29 cellular contexts compared by ENCODE assay signal in genomic region chr5:176296-176823, GRCh38. TPM values are rescaled to one million over a fixed set of nuclear protein-coding genes. Genes with fewer than 3 reads are reported as not detected.
"Had no signal": no experiment of that assay in that cellular context is flagged by ENCODE, and none has a peak within 500 bp of the region (broad histone marks: within the 10 kb centered on the region; RNA-seq: fewer than 3 reads in every experiment).

No MANE protein-coding gene starts in this region.

- H3K27ac ChIP-seq: body of pancreas, left lung, neural progenitor cell, right lobe of liver, testis, vagina had no signal

- H3K36me3 ChIP-seq: left lung, neural progenitor cell, right lobe of liver, vagina had no signal

- H3K9ac ChIP-seq: neural progenitor cell had no signal

- DNase-seq: activated CD4-positive, alpha-beta memory T cell treated with anti-CD3 and anti-CD28 coated beads, Interleukin-2, amount 10 ng/mL, durations not matched to agents 7 days and 5 days; activated CD4-positive, alpha-beta T cell treated with anti-CD3 and anti-CD28 coated beads, Interleukin-2, amount 10 ng/mL, durations not matched to agents 24 days and 14 days; activated effector memory CD4-positive, alpha-beta T cell treated with Interleukin-2 at 50 U/mL for 16 hours; activated naive CD4-positive, alpha-beta T cell treated with anti-CD3 and anti-CD28 coated beads for 36 hours; activated naive CD8-positive, alpha-beta T cell treated with anti-CD3 and anti-CD28 coated beads, Interleukin-2, amount 10 ng/mL, durations not matched to agents 7 days and 5 days; activated T-cell treated with anti-CD3 and anti-CD28 coated beads, Interleukin-2, amount 50 U/mL, for 72 hours; body of pancreas; effector CD8-positive, alpha-beta T cell; erythroblast; foreskin fibroblast; naive thymus-derived CD8-positive, alpha-beta T cell; small intestine; stimulated activated CD4-positive, alpha-beta T cell treated with anti-CD3 and anti-CD28 coated beads, Interleukin-15, amount 100 ng/mL, for 24 hours; stimulated activated naive B cell treated with anti-CD40 and anti-IgM and Interleukin-4, amounts not matched to agents 10 μg/mL and 1 μg/mL and 100 μg/mL, for 72 hours; T1000; testis had no signal

- H3K4me3 ChIP-seq: body of pancreas, left lung, lung, neural progenitor cell, right lobe of liver, testis, vagina had no signal

- H3K4me1 Mint-ChIP-seq: activated CD4-positive, alpha-beta memory T cell treated with anti-CD3 and anti-CD28 coated beads, Interleukin-2, amount 10 ng/mL, durations not matched to agents 7 days and 5 days; activated CD4-positive, alpha-beta T cell treated with anti-CD3 and anti-CD28 coated beads, Interleukin-2, amount 10 ng/mL, durations not matched to agents 24 days and 14 days; activated naive CD8-positive, alpha-beta T cell treated with anti-CD3 and anti-CD28 coated beads, Interleukin-2, amount 10 ng/mL, durations not matched to agents 7 days and 5 days; naive thymus-derived CD8-positive, alpha-beta T cell had no signal

- H3K4me2 ChIP-seq: neural progenitor cell had no signal

- H3K9me3 ChIP-seq: body of pancreas, left lung, right lobe of liver, testis, vagina had no signal

- H3K4me1 ChIP-seq: body of pancreas, left lung, right lobe of liver, testis, vagina had no signal

- H3K27ac Mint-ChIP-seq: activated CD4-positive, alpha-beta memory T cell treated with anti-CD3 and anti-CD28 coated beads, Interleukin-2, amount 10 ng/mL, durations not matched to agents 7 days and 5 days; activated CD4-positive, alpha-beta T cell treated with anti-CD3 and anti-CD28 coated beads, Interleukin-2, amount 10 ng/mL, durations not matched to agents 24 days and 14 days; activated naive CD4-positive, alpha-beta T cell treated with anti-CD3 and anti-CD28 coated beads for 36 hours; activated naive CD8-positive, alpha-beta T cell treated with anti-CD3 and anti-CD28 coated beads, Interleukin-2, amount 10 ng/mL, durations not matched to agents 7 days and 5 days; activated T-cell treated with anti-CD3 and anti-CD28 coated beads, Interleukin-2, amount 50 U/mL, for 72 hours; dendritic cell treated with granulocyte-macrophage colony-stimulating factor and Interleukin-4, amounts not matched to agents 40 ng/mL and 50 ng/mL, for 4 days; naive thymus-derived CD8-positive, alpha-beta T cell; neural progenitor cell; stimulated activated naive B cell treated with anti-CD40 and anti-IgM and Interleukin-4, amounts not matched to agents 10 μg/mL and 1 μg/mL and 100 μg/mL, for 72 hours; T-helper 1 cell treated with Interleukin-12 subunit alpha and Interleukin-12 subunit beta and Interleukin-4 antibody, amounts not matched to agents 30 μg/mL and 1 μg/mL, for 36 hours; type B pancreatic cell had no signal

- H3K27me3 ChIP-seq: body of pancreas, left lung, neural progenitor cell, right lobe of liver, testis, vagina had no signal

- H3K36me3 Mint-ChIP-seq: activated naive CD8-positive, alpha-beta T cell treated with anti-CD3 and anti-CD28 coated beads, Interleukin-2, amount 10 ng/mL, durations not matched to agents 7 days and 5 days; naive thymus-derived CD8-positive, alpha-beta T cell; stimulated activated naive B cell treated with anti-CD40 and anti-IgM and Interleukin-4, amounts not matched to agents 10 μg/mL and 1 μg/mL and 100 μg/mL, for 72 hours had no signal

- H2AFZ ChIP-seq: neural progenitor cell had no signal

- H3K4me3 Mint-ChIP-seq: activated CD4-positive, alpha-beta memory T cell treated with anti-CD3 and anti-CD28 coated beads, Interleukin-2, amount 10 ng/mL, durations not matched to agents 7 days and 5 days; activated CD4-positive, alpha-beta T cell treated with anti-CD3 and anti-CD28 coated beads, Interleukin-2, amount 10 ng/mL, durations not matched to agents 24 days and 14 days; activated naive CD4-positive, alpha-beta T cell treated with anti-CD3 and anti-CD28 coated beads for 36 hours; activated naive CD8-positive, alpha-beta T cell treated with anti-CD3 and anti-CD28 coated beads, Interleukin-2, amount 10 ng/mL, durations not matched to agents 7 days and 5 days; activated T-cell treated with anti-CD3 and anti-CD28 coated beads, Interleukin-2, amount 50 U/mL, for 72 hours; dendritic cell treated with granulocyte-macrophage colony-stimulating factor and Interleukin-4, amounts not matched to agents 40 ng/mL and 50 ng/mL, for 4 days; naive thymus-derived CD8-positive, alpha-beta T cell; neural progenitor cell; stimulated activated naive B cell treated with anti-CD40 and anti-IgM and Interleukin-4, amounts not matched to agents 10 μg/mL and 1 μg/mL and 100 μg/mL, for 72 hours; T-helper 1 cell treated with Interleukin-12 subunit alpha and Interleukin-12 subunit beta and Interleukin-4 antibody, amounts not matched to agents 30 μg/mL and 1 μg/mL, for 36 hours; type B pancreatic cell had no signal

- H3K9me3 Mint-ChIP-seq: activated CD4-positive, alpha-beta memory T cell treated with anti-CD3 and anti-CD28 coated beads, Interleukin-2, amount 10 ng/mL, durations not matched to agents 7 days and 5 days; activated CD4-positive, alpha-beta T cell treated with anti-CD3 and anti-CD28 coated beads, Interleukin-2, amount 10 ng/mL, durations not matched to agents 24 days and 14 days; activated naive CD4-positive, alpha-beta T cell treated with anti-CD3 and anti-CD28 coated beads for 36 hours; activated naive CD8-positive, alpha-beta T cell treated with anti-CD3 and anti-CD28 coated beads, Interleukin-2, amount 10 ng/mL, durations not matched to agents 7 days and 5 days; activated T-cell treated with anti-CD3 and anti-CD28 coated beads, Interleukin-2, amount 50 U/mL, for 72 hours; dendritic cell treated with granulocyte-macrophage colony-stimulating factor and Interleukin-4, amounts not matched to agents 40 ng/mL and 50 ng/mL, for 4 days; naive thymus-derived CD8-positive, alpha-beta T cell; neural progenitor cell; stimulated activated naive B cell treated with anti-CD40 and anti-IgM and Interleukin-4, amounts not matched to agents 10 μg/mL and 1 μg/mL and 100 μg/mL, for 72 hours; T-helper 1 cell treated with Interleukin-12 subunit alpha and Interleukin-12 subunit beta and Interleukin-4 antibody, amounts not matched to agents 30 μg/mL and 1 μg/mL, for 36 hours; type B pancreatic cell had no signal

- ATAC-seq: activated CD4-positive, CD25-positive, alpha-beta regulatory T cell treated with anti-CD3 and anti-CD28 coated beads, Interleukin-2, amount 50 U/mL, for 24 hours; activated T-cell treated with anti-CD3 and anti-CD28 coated beads, Interleukin-2, amount 50 U/mL, for 72 hours; body of pancreas; naive thymus-derived CD8-positive, alpha-beta T cell; right lobe of liver; stimulated activated naive B cell treated with anti-CD40 and anti-IgM and Interleukin-4, amounts not matched to agents 10 μg/mL and 1 μg/mL and 100 μg/mL, for 72 hours had no signal

- H3K27me3 Mint-ChIP-seq: activated naive CD8-positive, alpha-beta T cell treated with anti-CD3 and anti-CD28 coated beads, Interleukin-2, amount 10 ng/mL, durations not matched to agents 7 days and 5 days; type B pancreatic cell had no signal

RNA-seq across cellular contexts. Expression of gene LRRC14B, which starts 14.9 kb away (rescaled TPM):
- total RNA-seq: activated CD4-positive, alpha-beta memory T cell treated with anti-CD3 and anti-CD28 coated beads, Interleukin-2, amount 10 ng/mL, durations not matched to agents 7 days and 5 days; activated CD4-positive, alpha-beta T cell treated with anti-CD3 and anti-CD28 coated beads, Interleukin-2, amount 10 ng/mL, durations not matched to agents 24 days and 14 days; activated naive CD4-positive, alpha-beta T cell treated with anti-CD3 and anti-CD28 coated beads for 36 hours; activated T-cell treated with anti-CD3 and anti-CD28 coated beads, Interleukin-2, amount 50 U/mL, for 72 hours; body of pancreas; fibroblast of lung; kidney epithelial cell; left lung; naive thymus-derived CD8-positive, alpha-beta T cell; osteocyte; pulmonary artery endothelial cell; right lobe of liver; vagina had no signal
- polyA plus RNA-seq: fibroblast of lung, lung had no signal
